13 cellular contexts compared by ENCODE assay signal in the genomic region with DNA sequence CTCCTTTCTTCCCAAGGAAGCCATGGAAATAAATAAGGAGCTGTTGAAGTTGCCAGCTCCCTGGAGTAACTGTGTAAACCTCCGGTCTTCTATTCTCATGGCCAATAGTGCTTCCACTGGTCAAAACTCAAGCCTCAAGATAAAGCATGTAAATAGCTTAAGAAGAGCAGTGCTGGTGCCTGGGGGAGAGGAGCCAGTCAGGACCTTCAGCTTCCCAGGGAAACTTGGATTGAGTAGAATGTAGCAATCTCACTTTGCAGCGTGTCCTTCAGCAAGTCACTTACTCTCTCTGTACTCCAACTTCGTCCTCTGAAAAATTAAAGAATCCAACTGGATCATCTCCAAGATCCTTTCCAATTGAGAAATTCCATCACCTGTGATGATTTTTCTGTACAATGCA.
"Had no signal": no experiment of that assay in that cellular context is flagged by ENCODE, and none has a peak within 500 bp of the region (broad histone marks: within the 10 kb centered on the region; RNA-seq: fewer than 3 reads in every experiment).

No MANE protein-coding gene starts in this region.

- H3K4me3 ChIP-seq: tibial nerve had no signal

- H3K9me3 ChIP-seq: tibial nerve had no signal

- ATAC-seq: stimulated activated memory B cell treated with anti-CD40 and anti-IgM and Interleukin-4, amounts not matched to agents 10 μg/mL and 1 μg/mL and 100 μg/mL, for 72 hours had no signal

- H3K27ac ChIP-seq: parathyroid adenoma had no signal

- H2AFZ ChIP-seq: parathyroid adenoma had no signal

- H3K4me1 ChIP-seq: parathyroid adenoma had no signal

- H3K36me3 ChIP-seq: tibial nerve had no signal

- DNase-seq: activated CD4-positive, alpha-beta T cell treated with anti-CD3 and anti-CD28 coated beads, Interleukin-2, amount 10 ng/mL, durations not matched to agents 7 days and 5 days; activated CD4-positive, CD25-positive, alpha-beta regulatory T cell; activated naive CD4-positive, alpha-beta T cell treated with anti-CD3 and anti-CD28 coated beads, Interleukin-2, amount 50 U/mL, for 16 hours; activated T-cell treated with anti-CD3 and anti-CD28 coated beads for 4 hours; amniotic stem cell; glutamatergic neuron; mesendoderm; stimulated activated CD4-positive, alpha-beta T cell treated with anti-CD3 and anti-CD28 coated beads, Interleukin-1b, Interleukin-23, amount 100 ng/mL, for 48 hours; T-helper 2 cell had no signal

- H3K27me3 ChIP-seq: tibial nerve had no signal

- FAIRE-seq: TTC549 had no signal

- H3K79me2 ChIP-seq: parathyroid adenoma had no signal
